Comparison of ENCODE assay signal across 8 cellular contexts in the genomic region with DNA sequence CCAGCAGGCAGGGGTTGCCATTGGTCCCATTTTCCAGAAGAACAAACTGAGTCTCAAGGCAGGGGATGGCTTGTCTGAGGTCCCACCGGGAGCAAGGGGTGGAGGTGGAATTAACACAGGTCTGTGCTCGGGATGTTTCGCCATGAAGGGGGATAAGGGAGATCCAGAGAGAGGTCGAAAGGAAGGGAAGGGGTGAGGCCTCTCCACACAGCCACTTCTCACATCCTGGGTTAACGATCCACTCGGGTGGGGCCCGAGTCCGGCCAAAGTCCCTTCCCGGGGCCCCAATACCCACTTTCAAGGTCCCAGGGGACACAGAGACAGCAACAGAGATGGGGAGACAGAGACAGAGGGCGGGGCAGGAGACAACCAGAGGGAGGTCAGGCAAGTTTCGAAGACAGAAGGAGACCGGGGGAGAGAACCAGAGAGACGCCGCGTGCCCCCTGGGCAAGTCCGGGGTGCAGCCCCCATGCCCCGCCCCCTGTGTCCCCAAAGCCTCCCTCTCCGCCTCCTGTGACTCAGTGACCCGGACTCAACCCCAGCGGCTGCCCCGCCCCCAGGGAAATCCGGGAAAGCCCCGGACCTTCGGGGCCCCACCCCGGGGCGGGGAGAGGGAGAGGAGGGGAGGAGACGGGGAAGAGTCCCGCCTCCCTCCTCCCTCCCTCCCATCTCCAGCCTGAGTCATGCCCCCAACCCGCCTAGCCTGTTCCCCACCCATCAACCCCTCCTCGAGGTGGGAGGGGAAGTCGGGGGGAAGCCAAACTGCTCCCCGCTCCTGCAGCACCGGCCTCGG. TPM values are rescaled to one million over a fixed set of nuclear protein-coding genes. Genes with fewer than 3 reads are reported as not detected.
A peak's percentile ranks its signal among the peaks of the same experiment; 100 is the strongest.
DNase-seq lines count a peak whose midpoint lies in the region; ATAC-seq and TF ChIP-seq lines count a peak whose summit lies in the region.

No MANE protein-coding gene starts in this region.

- no peaks in the 10 kb centered on the region for H3K27me3 Mint-ChIP-seq in Calu3 (ENCODE audit: unreplicated experiment)
- H3K27me3 Mint-ChIP-seq in central memory CD8-positive, alpha-beta T cell = no peaks in the 10 kb centered on the region

- no peaks in the 10 kb centered on the region for H3K9me3 Mint-ChIP-seq in Calu3 (ENCODE audit: low read depth, unreplicated experiment)
- H3K9me3 Mint-ChIP-seq in central memory CD8-positive, alpha-beta T cell = no peaks in the 10 kb centered on the region

- H3K36me3 Mint-ChIP-seq in Calu3 (ENCODE audit: insufficient read depth, unreplicated experiment) = peaks cover 70% of the 10 kb centered on the region
- H3K36me3 Mint-ChIP-seq in central memory CD8-positive, alpha-beta T cell (ENCODE audit: insufficient read depth) = peaks cover 24% of the 10 kb centered on the region

- intact Hi-C loops in Calu3 (cut with micrococcal nuclease; ENCODE audit: unreplicated experiment) = no loop called here

- peak; percentile 99 for DNase-seq in Calu3
- peak; percentile 21 for DNase-seq in NCI-H128 (lab: John Stamatoyannopoulos, UW; ENCODE audit: unreplicated experiment)
- peak; percentile 90 for DNase-seq in activated CD4-positive, CD25-positive, alpha-beta regulatory T cell treated with anti-CD3 and anti-CD28 coated beads, Interleukin-2, amount 50 U/mL, for 72 hours
- peak; percentile 68 to 82 for DNase-seq in central memory CD8-positive, alpha-beta T cell (ENCODE audit: low spot score in 2 of 2)
- peak; percentile 60 for DNase-seq in kidney epithelial cell (ENCODE audit: low read depth)
- DNase-seq in stimulated activated CD4-positive, alpha-beta T cell treated with anti-CD3 and anti-CD28 coated beads, Interleukin-15, amount 100 ng/mL, for 48 hours (ENCODE audit: low read depth in 2 of 2) = peak; percentile 86 to 92

- H3K4me3 Mint-ChIP-seq in Calu3 (ENCODE audit: low read depth, unreplicated experiment) = peak overlapping the region; percentile 72
- peak overlapping the region; percentile 85 for H3K4me3 Mint-ChIP-seq in central memory CD8-positive, alpha-beta T cell

- no peak for TF ChIP-seq CTCF in Calu3 (IDR thresholded peaks at IDR 0.05; ENCODE audit: unreplicated experiment)
- TF ChIP-seq CTCF in kidney epithelial cell (IDR thresholded peaks at IDR 0.05; ENCODE audit: insufficient read depth, low read length, poor library complexity, severe bottlenecking) = no peak

- ATAC-seq in GM21515 (IDR thresholded peaks at IDR 0.05; ENCODE audit: unreplicated experiment) (peak; percentile 38), HG03135 (IDR thresholded peaks at IDR 0.05; ENCODE audit: unreplicated experiment) (no peak)
- ATAC-seq in central memory CD8-positive, alpha-beta T cell (replicated peaks; ENCODE audit: extremely low read depth, poor library complexity, severe bottlenecking) = peak; percentile 54

- peaks cover 1% of the 10 kb centered on the region for H3K36me3 ChIP-seq in kidney epithelial cell (ENCODE audit: control insufficient read depth, insufficient read depth, low read length)

- H3K27me3 ChIP-seq in kidney epithelial cell (ENCODE audit: control insufficient read depth, insufficient read depth, low read length) = no peaks in the 10 kb centered on the region

- peaks cover 68% of the 10 kb centered on the region for H3K4me1 Mint-ChIP-seq in Calu3 (ENCODE audit: low read depth, unreplicated experiment)
- H3K4me1 Mint-ChIP-seq in central memory CD8-positive, alpha-beta T cell = peaks cover 57% of the 10 kb centered on the region

- CTCF ChIA-PET in Calu3 (lab: Charles Lee) = interaction anchor here (0.6 kb wide), 1 partner anchor 35 kb away, joined by 5 read pairs; no protein-coding TSS in a partner anchor

- BruUV-seq in Calu3 (replicated peaks; lab: Mats Ljungman, UMichigan) = no TSS peak

- peak overlapping the region; percentile 74 for H3K4me3 ChIP-seq in kidney epithelial cell (ENCODE audit: low read depth, low read length)

- peak overlapping the region; percentile 81 for H3K27ac Mint-ChIP-seq in Calu3 (ENCODE audit: unreplicated experiment)
- peak overlapping the region; percentile 93 for H3K27ac Mint-ChIP-seq in central memory CD8-positive, alpha-beta T cell (ENCODE audit: low read depth)

RNA-seq across cellular contexts. Expression of a gene that starts 1.4 kb away (rescaled TPM):
- 37.7 and 41.5 TPM in 2 replicates for total RNA-seq in Calu3 (2022)
- 16.2 and 19.1 TPM in 2 replicates for total RNA-seq in kidney epithelial cell

RNA-seq across cellular contexts. Expression of a gene that starts 30.5 kb away (rescaled TPM):
- total RNA-seq in Calu3 (2022) = 54.3 and 63.1 TPM in 2 replicates
- 8.8 and 9.9 TPM in 2 replicates for total RNA-seq in kidney epithelial cell

RNA-seq across cellular contexts. Expression of a gene that starts 48.2 kb away (rescaled TPM):
- total RNA-seq in Calu3 (2022) = 0.38 TPM in 1 of 2 replicates, not detected in the other
- not detected in 2 replicates for total RNA-seq in kidney epithelial cell

Comparison
In these comparisons a context has a peak if more than half of its experiments do, and no peak if none do; other contexts are left out.
1. DNase-seq: peak in every context shown above with its lines; median percentile 99 in Calu3; 90 in activated CD4-positive, CD25-positive, alpha-beta regulatory T cell treated with anti-CD3 and anti-CD28 coated beads, Interleukin-2, amount 50 U/mL, for 72 hours; 89 in stimulated activated CD4-positive, alpha-beta T cell treated with anti-CD3 and anti-CD28 coated beads, Interleukin-15, amount 100 ng/mL, for 48 hours; 75 in central memory CD8-positive, alpha-beta T cell; 60 in kidney epithelial cell; 21 in NCI-H128.